Comparison of ENCODE assay signal across 8 cellular contexts in genomic region chr18:57434536-57435494, GRCh38. TPM values are rescaled to one million over a fixed set of nuclear protein-coding genes. Genes with fewer than 3 reads are reported as not detected.
DNase-seq lines count a peak whose midpoint lies in the region; ATAC-seq, FAIRE-seq and TF ChIP-seq lines count a peak whose summit lies in the region.

Gene ONECUT2, plus strand, starts transcription at chr18:57435374. Its CDS starts 343 bp downstream, at chr18:57435717.

- no peak within 1 kb of the TSS for H4K91ac ChIP-seq in IMR-90 (ENCODE audit: insufficient read depth, low read depth, low read length)

- CTCF ChIA-PET in A549 (lab: Yijun Ruan, JAX): interaction anchor here (0.6 to 1.5 kb wide), 5 partner anchors 80 to 686 kb away, joined by 3 to 5 read pairs (median 3); no protein-coding TSS in a partner anchor
- CTCF ChIA-PET in IMR-90 (lab: Yijun Ruan, JAX): interaction anchor here (1.1 kb wide), 1 partner anchor 19 kb away, joined by 3 read pairs; no protein-coding TSS in a partner anchor

- H3K9me1 ChIP-seq in IMR-90 (ENCODE audit: insufficient read depth, low read length): no peaks in the 10 kb centered on the region

- peaks cover 9% of the 10 kb centered on the region for H3K4me1 Mint-ChIP-seq in activated T-helper 1 cell treated with anti-CD3 and anti-CD28 coated beads, Interleukin-12 subunit alpha, Interleukin-12 subunit beta, Interleukin-2, Interleukin-4 antibody, amounts not matched to agents 30 ng/mL and 10 ng/mL and 1 ng/mL, durations not matched to agents 14 hours and 24 hours and 36 hours (ENCODE audit: low read depth)
- peaks cover 25 to 57% (median 53%) of the 10 kb centered on the region in 3 donors for H3K4me1 Mint-ChIP-seq in naive B cell
- peaks cover 27 to 57% of the 10 kb centered on the region in 2 donors for H3K4me1 Mint-ChIP-seq in stimulated activated naive B cell treated with anti-CD40 and anti-IgM and Interleukin-4, amounts not matched to agents 10 μg/mL and 1 μg/mL and 100 μg/mL, for 72 hours

- intact Hi-C loops in IMR-90 (cut with micrococcal nuclease): no loop called here
- intact Hi-C loops in activated T-helper 1 cell treated with anti-CD3 and anti-CD28 coated beads, Interleukin-12 subunit alpha, Interleukin-12 subunit beta, Interleukin-2, Interleukin-4 antibody, amounts not matched to agents 30 ng/mL and 10 ng/mL and 1 ng/mL, durations not matched to agents 14 hours and 24 hours and 36 hours (cut with micrococcal nuclease): loop anchor here (5.0 to 10.0 kb wide), 4 partner anchors 83 to 1850 kb away; partner anchors contain the start of genes ATP8B1, ST8SIA3 and TCF4

- H3K18ac ChIP-seq in IMR-90 (ENCODE audit: low read depth, low read length): no peak within 1 kb of the TSS

- H3K36me3 Mint-ChIP-seq in activated T-helper 1 cell treated with anti-CD3 and anti-CD28 coated beads, Interleukin-12 subunit alpha, Interleukin-12 subunit beta, Interleukin-2, Interleukin-4 antibody, amounts not matched to agents 30 ng/mL and 10 ng/mL and 1 ng/mL, durations not matched to agents 14 hours and 24 hours and 36 hours (ENCODE audit: low read depth): peaks cover 5% of the 10 kb centered on the region
- peaks cover 5 to 31% of the 10 kb centered on the region in 2 donors for H3K36me3 Mint-ChIP-seq in naive B cell
- peaks cover 7 to 27% of the 10 kb centered on the region in 2 donors for H3K36me3 Mint-ChIP-seq in stimulated activated naive B cell treated with anti-CD40 and anti-IgM and Interleukin-4, amounts not matched to agents 10 μg/mL and 1 μg/mL and 100 μg/mL, for 72 hours

- no peaks in the 10 kb centered on the region for H3K9me3 ChIP-seq in A549
- H3K9me3 ChIP-seq in IMR-90 (ENCODE audit: control insufficient read depth, insufficient read depth, low read length): peaks cover 3% of the 10 kb centered on the region
- peaks cover 0 to 4% (median 0%) of the 10 kb centered on the region in 4 donors for H3K9me3 ChIP-seq in Peyer's patch
- H3K9me3 ChIP-seq in fibroblast of lung (ENCODE audit: control insufficient read depth, insufficient read depth, low read depth, low read length): no peaks in the 10 kb centered on the region

- H3K4me2 ChIP-seq in A549: peak within 1 kb of the TSS; percentile 92
- peak within 1 kb of the TSS; percentile 88 for H3K4me2 ChIP-seq in IMR-90 (ENCODE audit: low read depth, low read length)
- peak within 1 kb of the TSS; percentile 85 for H3K4me2 ChIP-seq in fibroblast of lung (ENCODE audit: extremely low read depth, insufficient read depth, low read length)

- H3K27ac Mint-ChIP-seq in activated T-helper 1 cell treated with anti-CD3 and anti-CD28 coated beads, Interleukin-12 subunit alpha, Interleukin-12 subunit beta, Interleukin-2, Interleukin-4 antibody, amounts not matched to agents 30 ng/mL and 10 ng/mL and 1 ng/mL, durations not matched to agents 14 hours and 24 hours and 36 hours: peak within 1 kb of the TSS; percentile 63
- peak within 1 kb of the TSS in 4 of 6 donors; percentile 75 to 93 (median 90) for H3K27ac Mint-ChIP-seq in naive B cell
- H3K27ac Mint-ChIP-seq in stimulated activated naive B cell treated with anti-CD40 and anti-IgM and Interleukin-4, amounts not matched to agents 10 μg/mL and 1 μg/mL and 100 μg/mL, for 72 hours: peak within 1 kb of the TSS; percentile 92

- H3K23ac ChIP-seq in IMR-90 (ENCODE audit: low read depth, low read length): no peak within 1 kb of the TSS

- peak within 1 kb of the TSS; percentile 52 for H3K4me3 ChIP-seq in A549
- peak within 1 kb of the TSS; percentile 42 for H3K4me3 ChIP-seq in IMR-90 (ENCODE audit: insufficient read depth, low read depth, low read length)
- H3K4me3 ChIP-seq in Peyer's patch: peak within 1 kb of the TSS; percentile 14 to 63 (median 50)
- peak within 1 kb of the TSS; percentile 38 to 66 (median 54) for H3K4me3 ChIP-seq in fibroblast of lung (replicated peaks in 1 of 4; ENCODE audit: control extremely low read depth in 1 of 4, insufficient read depth in 1 of 4, low read depth in 3 of 4, low read length in 4 of 4)

- H2AFZ ChIP-seq in IMR-90 (replicated peaks; ENCODE audit: low read length, poor library complexity) (peak within 1 kb of the TSS; percentile 83), fibroblast of lung (ENCODE audit: low read length) (peak within 1 kb of the TSS; percentile 64)

- H4K8ac ChIP-seq in IMR-90 (ENCODE audit: low read depth in 2 of 2, low read length in 2 of 2): no peak within 1 kb of the TSS

- H3K27me3 Mint-ChIP-seq in activated T-helper 1 cell treated with anti-CD3 and anti-CD28 coated beads, Interleukin-12 subunit alpha, Interleukin-12 subunit beta, Interleukin-2, Interleukin-4 antibody, amounts not matched to agents 30 ng/mL and 10 ng/mL and 1 ng/mL, durations not matched to agents 14 hours and 24 hours and 36 hours (ENCODE audit: insufficient read depth): peaks cover 82% of the 10 kb centered on the region
- H3K27me3 Mint-ChIP-seq in naive B cell: peaks cover 69 to 90% (median 87%) of the 10 kb centered on the region in 3 donors
- H3K27me3 Mint-ChIP-seq in stimulated activated naive B cell treated with anti-CD40 and anti-IgM and Interleukin-4, amounts not matched to agents 10 μg/mL and 1 μg/mL and 100 μg/mL, for 72 hours: peaks cover 76 to 92% of the 10 kb centered on the region in 2 donors

- FAIRE-seq in A549 (lab: Jason Lieb, UNC): no peak

- ATAC-seq in A549 (peak; percentile 87 to 92), GM19397 (IDR thresholded peaks at IDR 0.05; ENCODE audit: unreplicated experiment) (peak; percentile 87), IMR-90 (ENCODE audit: low read depth) (peak; percentile 100), naive B cell (ENCODE audit: low read depth in 2 of 2) (peak; percentile 86)
- ATAC-seq in stimulated activated naive B cell treated with anti-CD40 and anti-IgM and Interleukin-4, amounts not matched to agents 10 μg/mL and 1 μg/mL and 100 μg/mL, for 72 hours (replicated peaks): peak; percentile 93 to 95

- BruUV-seq in IMR-90 (replicated peaks; lab: Mats Ljungman, UMichigan): no TSS peak

- no peak within 1 kb of the TSS for H2BK120ac ChIP-seq in IMR-90 (ENCODE audit: low read depth, low read length)

- H3K4ac ChIP-seq in IMR-90 (ENCODE audit: low read depth, low read length): no peak within 1 kb of the TSS

- H2BK15ac ChIP-seq in IMR-90 (ENCODE audit: low read depth, low read length): no peak within 1 kb of the TSS

- H3K4me3 Mint-ChIP-seq in activated T-helper 1 cell treated with anti-CD3 and anti-CD28 coated beads, Interleukin-12 subunit alpha, Interleukin-12 subunit beta, Interleukin-2, Interleukin-4 antibody, amounts not matched to agents 30 ng/mL and 10 ng/mL and 1 ng/mL, durations not matched to agents 14 hours and 24 hours and 36 hours: no peak within 1 kb of the TSS
- peak within 1 kb of the TSS; percentile 76 to 84 (median 78) for H3K4me3 Mint-ChIP-seq in naive B cell
- peak within 1 kb of the TSS; percentile 81 to 84 for H3K4me3 Mint-ChIP-seq in stimulated activated naive B cell treated with anti-CD40 and anti-IgM and Interleukin-4, amounts not matched to agents 10 μg/mL and 1 μg/mL and 100 μg/mL, for 72 hours

- no peak within 1 kb of the TSS for H2AK9ac ChIP-seq in IMR-90 (replicated peaks; ENCODE audit: low read depth, low read length, poor library complexity)

- WGBS in A549 (ENCODE audit: missing lambda C conversion rate): under 1% methylated on average over 33 of the region's 69 CpGs
- 1% methylated on average over 26 of the region's 69 CpGs; no CpG with 5 or more reads in 1 of the 2 experiments for WGBS in IMR-90 (ENCODE audit: extremely low coverage in 2 of 2, insufficient read length in 1 of 2), 2 experiments

- H2AK5ac ChIP-seq in IMR-90 (ENCODE audit: low read depth, low read length): no peak within 1 kb of the TSS

- dilution Hi-C loops in IMR-90 (cut with HindIII; ENCODE audit: low sequenced_read_pairs, unreplicated experiment): no loop called here

- H2BK20ac ChIP-seq in IMR-90 (ENCODE audit: low read depth, low read length): no peak within 1 kb of the TSS

- no peak within 1 kb of the TSS for H2BK5ac ChIP-seq in IMR-90 (ENCODE audit: low read depth, low read length, poor library complexity, severe bottlenecking)

- TF ChIP-seq POLR2A in A549 (IDR thresholded peaks at IDR 0.05; ENCODE audit: low read length) (0 out of 2 replicates have a peak, but pooled peaks have one; percentile 29), IMR-90 (IDR thresholded peaks at IDR 0.05; ENCODE audit: low read depth, low read length) (no peak), Peyer's patch (IDR thresholded peaks at IDR 0.05) (no peak)

- no peaks in the 10 kb centered on the region for H3K36me3 ChIP-seq in IMR-90 (ENCODE audit: control insufficient read depth, insufficient read depth, low read length)
- no peaks in the 10 kb centered on the region for H3K36me3 ChIP-seq in Peyer's patch
- H3K36me3 ChIP-seq in fibroblast of lung (ENCODE audit: control insufficient read depth, insufficient read depth, low read length): no peaks in the 10 kb centered on the region

- no peaks in the 10 kb centered on the region for H3K79me2 ChIP-seq in fibroblast of lung (ENCODE audit: control insufficient read depth, insufficient read depth, low read length)

- no peak within 1 kb of the TSS for H3K56ac ChIP-seq in IMR-90 (ENCODE audit: extremely low read depth, insufficient read depth, low read length)

- peaks cover 8% of the 10 kb centered on the region; the same call in 2 of the 3 replicates for H3K4me1 ChIP-seq in A549
- no peaks in the 10 kb centered on the region for H3K4me1 ChIP-seq in IMR-90 (ENCODE audit: control insufficient read depth, insufficient read depth, low read length)
- H3K4me1 ChIP-seq in Peyer's patch: peaks cover 0 to 50% (median 0%) of the 10 kb centered on the region in 4 donors
- peaks cover 5% of the 10 kb centered on the region for H3K4me1 ChIP-seq in fibroblast of lung (ENCODE audit: control insufficient read depth, extremely low read depth, insufficient read depth, low read length)

- TF ChIP-seq EP300 in A549 (IDR thresholded peaks at IDR 0.05): no peak

- no peak within 1 kb of the TSS for H3K9ac ChIP-seq in IMR-90 (ENCODE audit: low read depth, low read length)
- no peak within 1 kb of the TSS for H3K9ac ChIP-seq in fibroblast of lung (ENCODE audit: insufficient read depth, low read length)

- POLR2A ChIA-PET in A549 (lab: Yijun Ruan, JAX): interaction anchor here (0.7 kb wide), 1 partner anchor 9 kb away, joined by 8 read pairs; no protein-coding TSS in a partner anchor
- POLR2A ChIA-PET in IMR-90 (lab: Charles Lee; ENCODE audit: unreplicated experiment): interaction anchor here (0.5 to 0.6 kb wide), 2 partner anchors 9 to 59 kb away, joined by 8 to 10 read pairs; no protein-coding TSS in a partner anchor

- no peak for TF ChIP-seq CTCF in A549 (IDR thresholded peaks at IDR 0.05)
- no peak for TF ChIP-seq CTCF in IMR-90 (conservative IDR thresholded peaks at IDR 0.05; ENCODE audit: low read depth, low read length)
- TF ChIP-seq CTCF in Peyer's patch (IDR thresholded peaks at IDR 0.05): no peak
- TF ChIP-seq CTCF in fibroblast of lung (conservative IDR thresholded peaks at IDR 0.05 in 1 of 2, IDR thresholded peaks at IDR 0.05 in 1 of 2; ENCODE audit: low read depth in 1 of 2, low read length in 2 of 2): no peak

- no peaks in the 10 kb centered on the region for H3K79me1 ChIP-seq in IMR-90 (ENCODE audit: low read depth in 1 of 2, low read length in 2 of 2)

- no peak within 1 kb of the TSS for H3K14ac ChIP-seq in IMR-90 (replicated peaks; ENCODE audit: low read depth, low read length)

- H3K9me3 Mint-ChIP-seq in activated T-helper 1 cell treated with anti-CD3 and anti-CD28 coated beads, Interleukin-12 subunit alpha, Interleukin-12 subunit beta, Interleukin-2, Interleukin-4 antibody, amounts not matched to agents 30 ng/mL and 10 ng/mL and 1 ng/mL, durations not matched to agents 14 hours and 24 hours and 36 hours: peaks cover 5% of the 10 kb centered on the region
- peaks cover 5 to 43% (median 23%) of the 10 kb centered on the region in 7 donors for H3K9me3 Mint-ChIP-seq in naive B cell
- peaks cover 5 to 9% of the 10 kb centered on the region in 2 donors for H3K9me3 Mint-ChIP-seq in stimulated activated naive B cell treated with anti-CD40 and anti-IgM and Interleukin-4, amounts not matched to agents 10 μg/mL and 1 μg/mL and 100 μg/mL, for 72 hours

- H4K20me1 ChIP-seq in IMR-90 (ENCODE audit: insufficient read depth, low read length) (no peaks in the 10 kb centered on the region; the same call in 1 of the 2 replicates), fibroblast of lung (ENCODE audit: control insufficient read depth, extremely low read depth, insufficient read depth, low read length) (no peaks in the 10 kb centered on the region)

- DNase-seq in A549 (ENCODE audit: low read depth in 1 of 2, low spot score in 1 of 2) (peak; percentile 87 to 89), IMR-90 (peak; percentile 85), Peyer's patch (peak; percentile 51 to 93 (median 91)), fibroblast of lung (ENCODE audit: low read depth in 2 of 2) (peak; percentile 86), naive B cell (peak; percentile 55)
- DNase-seq in activated T-helper 1 cell treated with anti-CD3 and anti-CD28 coated beads, Interleukin-12 subunit alpha, Interleukin-12 subunit beta, Interleukin-2, Interleukin-4 antibody, amounts not matched to agents 30 ng/mL and 10 ng/mL and 1 ng/mL, durations not matched to agents 14 hours and 24 hours and 36 hours (ENCODE audit: low spot score): peak; percentile 23
- peak; percentile 71 for DNase-seq in stimulated activated naive B cell treated with anti-CD40 and anti-IgM and Interleukin-4, amounts not matched to agents 10 μg/mL and 1 μg/mL and 100 μg/mL, for 72 hours

- TF ChIP-seq RAD21 in A549 (conservative IDR thresholded peaks at IDR 0.05 in 1 of 2, IDR thresholded peaks at IDR 0.05 in 1 of 2): no peak
- no peak for TF ChIP-seq RAD21 in IMR-90 (IDR thresholded peaks at IDR 0.05; ENCODE audit: low read length)

- H3K27ac ChIP-seq in A549 (peak within 1 kb of the TSS; percentile 45 to 88; a peak in 4 of 6 replicates), IMR-90 (ENCODE audit: insufficient read depth, low read length) (no peak within 1 kb of the TSS), Peyer's patch (no peak within 1 kb of the TSS), fibroblast of lung (ENCODE audit: insufficient read depth, low read length) (no peak within 1 kb of the TSS)

- in situ Hi-C loops in IMR-90 (cut with MboI; ENCODE audit: low sequenced_read_pairs): no loop called here

- H4K5ac ChIP-seq in IMR-90 (ENCODE audit: low read depth, low read length): no peak within 1 kb of the TSS

- H3K27me3 ChIP-seq in IMR-90 (ENCODE audit: control insufficient read depth, insufficient read depth, low read length): peaks cover 87% of the 10 kb centered on the region
- H3K27me3 ChIP-seq in Peyer's patch: peaks cover 0 to 80% of the 10 kb centered on the region in 2 donors
- H3K27me3 ChIP-seq in fibroblast of lung (ENCODE audit: control insufficient read depth, insufficient read depth, low read length): peaks cover 80% of the 10 kb centered on the region

RNA-seq across cellular contexts. Expression of gene ONECUT2, which starts in this region (rescaled TPM):
- 0.62 and 0.73 TPM in 2 replicates for polyA plus RNA-seq in A549 (2011; rRNA removed)
- polyA plus RNA-seq in A549 (2012; cell fraction: cytosol; rRNA removed): 0.08 and 0.10 TPM in 2 replicates
- polyA plus RNA-seq in A549 (2012; cell fraction: nucleus; rRNA removed): 0.16 and 0.19 TPM in 2 replicates
- 0.32 to 0.47 TPM (median 0.45 TPM) in 3 replicates for polyA plus RNA-seq in A549 (2017; fragmentation: RNase III; extraction: RNeasy Plus Mini Kit Qiagen cat#74134 plus additional on column Dnase treatment)
- 0.91 and 1.6 TPM in 2 replicates for polyA minus RNA-seq in A549 (2011; rRNA and poly(A)+ RNA removed)
- total RNA-seq in IMR-90 (2012; rRNA removed): under 0.01 TPM in 2 replicates
- polyA plus RNA-seq in IMR-90 (2012; rRNA removed): 0.01 and 0.02 TPM in 2 replicates
- polyA plus RNA-seq in IMR-90 (2012; cell fraction: cytosol; rRNA removed): not detected in 2 replicates
- polyA plus RNA-seq in IMR-90 (2012; cell fraction: nucleus; rRNA removed; ENCODE audit: low replicate concordance): 0.01 TPM in 2 replicates
- under 1 TPM in 2 of 4 donors, not detected in 2; under 0.01 to 0.09 TPM for total RNA-seq in Peyer's patch
- total RNA-seq in activated T-helper 1 cell treated with anti-CD3 and anti-CD28 coated beads, Interleukin-12 subunit alpha, Interleukin-12 subunit beta, Interleukin-2, Interleukin-4 antibody, amounts not matched to agents 30 ng/mL and 10 ng/mL and 1 ng/mL, durations not matched to agents 14 hours and 24 hours and 36 hours: under 0.01 TPM in 1 of 2 replicates, not detected in the other
- under 0.01 TPM in 2 replicates for total RNA-seq in fibroblast of lung
- polyA plus RNA-seq in fibroblast of lung: under 0.01 and 0.01 TPM in 2 replicates
- polyA plus RNA-seq in fibroblast of lung (2012): 0.01 TPM in 1 of 2 replicates, not detected in the other
- polyA minus RNA-seq in fibroblast of lung (ENCODE audit: low replicate concordance): not detected in 2 replicates
- not detected for polyA plus RNA-seq in naive B cell (ENCODE audit: low read depth in 6 of 6)

Comparison
In these comparisons a context has a peak if more than half of its experiments do, and no peak if none do; other contexts are left out.
1. Peak in DNase-seq, ATAC-seq, H3K4me3 ChIP-seq and H3K4me2 ChIP-seq in IMR-90; RNA of the gene not detected or under 1 TPM.
2. Peak in DNase-seq and H3K4me3 ChIP-seq in Peyer's patch; RNA of the gene not detected or under 1 TPM.
3. Peak in DNase-seq in activated T-helper 1 cell treated with anti-CD3 and anti-CD28 coated beads, Interleukin-12 subunit alpha, Interleukin-12 subunit beta, Interleukin-2, Interleukin-4 antibody, amounts not matched to agents 30 ng/mL and 10 ng/mL and 1 ng/mL, durations not matched to agents 14 hours and 24 hours and 36 hours; RNA of the gene not detected or under 1 TPM.
4. Peak in DNase-seq, H3K4me3 ChIP-seq and H3K4me2 ChIP-seq in fibroblast of lung; RNA of the gene not detected or under 1 TPM.
5. Peak in DNase-seq and ATAC-seq in naive B cell; RNA of the gene not detected or under 1 TPM.
6. DNase-seq: peak in every context shown above with its lines; median percentile 91 in Peyer's patch; 88 in A549; 86 in fibroblast of lung; 85 in IMR-90; 71 in stimulated activated naive B cell treated with anti-CD40 and anti-IgM and Interleukin-4, amounts not matched to agents 10 μg/mL and 1 μg/mL and 100 μg/mL, for 72 hours; 55 in naive B cell; 23 in activated T-helper 1 cell treated with anti-CD3 and anti-CD28 coated beads, Interleukin-12 subunit alpha, Interleukin-12 subunit beta, Interleukin-2, Interleukin-4 antibody, amounts not matched to agents 30 ng/mL and 10 ng/mL and 1 ng/mL, durations not matched to agents 14 hours and 24 hours and 36 hours.
7. H3K27ac ChIP-seq: peak in A549 (2 of 2); none in IMR-90 (single experiment), Peyer's patch (0 of 4) and fibroblast of lung (single experiment).
8. Peak in every context shown above with its lines, with median percentiles within 50 percentile points of each other: ATAC-seq, H3K4me2 ChIP-seq, H3K4me3 ChIP-seq and H3K27ac Mint-ChIP-seq.